In the genomic region with DNA sequence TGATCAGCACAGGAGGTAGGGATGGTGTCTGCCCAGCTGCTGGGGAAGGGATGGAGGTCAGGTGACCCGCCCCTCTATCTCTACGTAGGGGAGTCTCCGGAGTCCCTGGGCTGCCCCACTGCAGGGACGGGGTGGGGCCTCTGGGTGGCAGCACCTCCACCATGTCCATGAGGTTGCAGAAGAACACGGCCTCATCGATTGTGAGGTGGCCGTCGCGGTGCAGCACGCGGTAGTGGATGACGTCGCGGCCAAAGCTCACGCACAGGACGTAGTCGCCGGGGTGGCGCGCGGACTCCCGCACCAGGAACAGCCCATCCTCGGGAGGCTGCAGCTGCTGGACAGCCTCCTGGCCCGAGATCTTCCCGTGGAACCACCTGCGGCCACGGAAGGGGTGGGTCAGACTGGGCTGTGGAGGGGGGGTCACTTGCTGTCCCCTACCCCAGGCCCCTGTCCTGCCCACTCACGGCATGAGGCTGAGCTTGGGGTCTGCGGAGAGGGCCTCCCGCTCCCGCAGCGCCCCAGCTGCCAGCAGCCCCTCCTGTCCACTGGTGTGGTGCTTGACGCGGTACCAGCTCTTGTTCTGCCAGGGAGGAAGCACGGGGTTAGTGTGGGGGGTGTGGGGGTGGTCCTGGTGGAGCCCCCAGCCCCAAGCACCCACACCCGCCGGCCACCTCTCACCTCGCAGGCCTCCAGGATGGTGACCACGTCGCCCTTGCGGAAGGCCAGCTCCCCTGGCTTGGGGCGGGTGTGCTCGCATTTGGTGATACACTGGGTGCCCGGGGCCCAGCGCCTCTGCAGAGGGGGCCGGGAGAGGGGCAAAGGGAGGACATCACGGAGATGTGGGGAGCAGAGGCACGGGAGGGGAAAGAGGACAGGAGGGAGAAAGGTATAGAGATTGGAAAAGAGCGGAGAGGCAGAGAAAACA, we compare ENCODE assay signal across 8 cellular contexts. TPM values are rescaled to one million over a fixed set of nuclear protein-coding genes. Genes with fewer than 3 reads are reported as not detected.
DNase-seq lines count a peak whose midpoint lies in the region; ATAC-seq and TF ChIP-seq lines count a peak whose summit lies in the region.

No MANE protein-coding gene starts in this region.

- H3K4me3 ChIP-seq in A673 (ENCODE audit: low read depth, low read length, poor library complexity, severe bottlenecking) (no peak overlapping the region), LNCaP clone FGC (ENCODE audit: low read depth, low read length) (no peak overlapping the region), right lobe of liver (no peak overlapping the region), adrenal gland (no peak overlapping the region)

- peaks cover 10% of the 10 kb centered on the region for H3K36me3 Mint-ChIP-seq in activated T-cell treated with anti-CD3 and anti-CD28 coated beads, Interleukin-2, amount 50 U/mL, for 4 hours (ENCODE audit: insufficient read depth)

- H3K4me1 Mint-ChIP-seq in activated T-cell treated with anti-CD3 and anti-CD28 coated beads, Interleukin-2, amount 50 U/mL, for 4 hours (ENCODE audit: low read depth): peaks cover 7% of the 10 kb centered on the region

- BruUV-seq in A673 (replicated peaks; lab: Mats Ljungman, UMichigan): no TSS peak

- TF ChIP-seq POLR2A in right lobe of liver (IDR thresholded peaks at IDR 0.05) (no peak), adrenal gland (IDR thresholded peaks at IDR 0.05) (no peak)

- no peak for DNase-seq in A673 (ENCODE audit: low spot score)
- no peak for DNase-seq in LNCaP clone FGC (ENCODE audit: low read depth)
- DNase-seq in activated T-cell treated with anti-CD3 and anti-CD28 coated beads, Interleukin-2, amount 50 U/mL, for 4 hours: peak; percentile 43
- no peak for DNase-seq in right lobe of liver
- DNase-seq in Ammon's horn (ENCODE audit: low spot score): no peak
- no peak for DNase-seq in NK-92 (lab: John Stamatoyannopoulos, UW; ENCODE audit: unreplicated experiment)
- no peak for DNase-seq in adrenal gland

- peak overlapping the region; percentile 83 for H3K4me3 Mint-ChIP-seq in activated T-cell treated with anti-CD3 and anti-CD28 coated beads, Interleukin-2, amount 50 U/mL, for 4 hours

- ATAC-seq in activated T-cell treated with anti-CD3 and anti-CD28 coated beads, Interleukin-2, amount 50 U/mL, for 4 hours: peak; percentile 32 to 33
- ATAC-seq in right lobe of liver: peak; percentile 39 to 75 (median 53)
- no peak for ATAC-seq in GM21825 (IDR thresholded peaks at IDR 0.05; ENCODE audit: unreplicated experiment)

- H3K4me1 ChIP-seq in A673 (ENCODE audit: insufficient read depth, low read length, poor library complexity, severe bottlenecking) (no peaks in the 10 kb centered on the region), right lobe of liver (no peaks in the 10 kb centered on the region), adrenal gland (replicated peaks in 1 of 2) (no peaks in the 10 kb centered on the region)

- H3K27me3 Mint-ChIP-seq in activated T-cell treated with anti-CD3 and anti-CD28 coated beads, Interleukin-2, amount 50 U/mL, for 4 hours (ENCODE audit: low read depth): peaks cover 3% of the 10 kb centered on the region

- H3K9me3 ChIP-seq in A673 (ENCODE audit: low read depth, low read length, poor library complexity, severe bottlenecking) (peaks cover 15% of the 10 kb centered on the region), right lobe of liver (peaks cover 0 to 11% (median 0%) of the 10 kb centered on the region in 4 donors), adrenal gland (replicated peaks in 1 of 3) (peaks cover 0 to 17% (median 0%) of the 10 kb centered on the region in 3 donors)

- WGBS in right lobe of liver (ENCODE audit: insufficient coverage, low coverage, low lambda C conversion rate, missing lambda C conversion rate): 59% methylated on average over 12 of the region's 49 CpGs
- 58 to 77% (median 72%) methylated on average over 10 to 49 of the region's 49 CpGs for WGBS in adrenal gland, 4 donors

- POLR2A ChIA-PET in A673 (lab: Charles Lee; ENCODE audit: low non-redundant PET): interaction anchor here (0.7 kb wide), 1 partner anchor 117 kb away, joined by 8 read pairs; no protein-coding TSS in a partner anchor

- no peak overlapping the region for H3K27ac ChIP-seq in A673 (ENCODE audit: low read depth, low read length, poor library complexity, severe bottlenecking)
- no peak overlapping the region for H3K27ac ChIP-seq in right lobe of liver
- H3K27ac ChIP-seq in adrenal gland: no peak overlapping the region

- H3K27me3 ChIP-seq in A673 (replicated peaks; ENCODE audit: insufficient read depth, low read depth, low read length, poor library complexity) (no peaks in the 10 kb centered on the region), right lobe of liver (no peaks in the 10 kb centered on the region), adrenal gland (peaks cover 15% of the 10 kb centered on the region)

- H3K9me3 Mint-ChIP-seq in activated T-cell treated with anti-CD3 and anti-CD28 coated beads, Interleukin-2, amount 50 U/mL, for 4 hours: peaks cover 10% of the 10 kb centered on the region

- TF ChIP-seq CTCF in A673 (conservative IDR thresholded peaks at IDR 0.05; ENCODE audit: low read depth, low read length) (peak; percentile 48), LNCaP clone FGC (IDR thresholded peaks at IDR 0.05; ENCODE audit: control insufficient read depth, extremely low read depth, insufficient read depth) (peak; percentile 24; the same call in 1 of the 2 replicates), right lobe of liver (IDR thresholded peaks at IDR 0.05) (peak; percentile 15 to 40 (median 34)), adrenal gland (IDR thresholded peaks at IDR 0.05) (peak in 2 of 6 experiments; percentile 12 to 21)

- intact Hi-C loops in A673 (cut with micrococcal nuclease; ENCODE audit: unreplicated experiment) (no loop called here), right lobe of liver (cut with DNase I) (loop anchor here in 1 of 2 donors (10.0 kb wide), 1 partner anchor 431 kb away; no protein-coding TSS in a partner anchor), adrenal gland (cut with DNase I) (no loop called here)

- H3K36me3 ChIP-seq in A673 (ENCODE audit: insufficient read depth, low read length, poor library complexity, severe bottlenecking) (no peaks in the 10 kb centered on the region), right lobe of liver (no peaks in the 10 kb centered on the region), adrenal gland (replicated peaks in 1 of 2) (no peaks in the 10 kb centered on the region)

- CTCF ChIA-PET in A673 (lab: Charles Lee): no interaction called here

RNA-seq across cellular contexts. Expression of gene MATK, which starts 2.3 kb away (rescaled TPM):
- total RNA-seq in A673 (2021) (2.0 and 3.5 TPM in 2 replicates), right lobe of liver (1 to 10 TPM in 3 of 6 experiments, under 1 TPM in 3; 0.49 to 2.5 (median 0.90) TPM), adrenal gland (1 to 10 TPM in 5 of 8 donors, under 1 TPM in 3; 0.72 to 3.3 (median 1.4) TPM)
- total RNA-seq in activated T-cell treated with anti-CD3 and anti-CD28 coated beads, Interleukin-2, amount 50 U/mL, for 4 hours: 10 to 100 TPM; 43.1 to 87.6 (median 82.9) TPM
- 10 to 100 TPM in 1 of 3 donors, 1 to 10 TPM in 1, under 1 TPM in 1; 0.26 to 20.7 (median 3.5) TPM for polyA plus RNA-seq in adrenal gland

RNA-seq across cellular contexts. Expression of gene RAX2, which starts 11.9 kb away (rescaled TPM):
- total RNA-seq in A673 (2021) (not detected in 2 replicates), right lobe of liver (not detected), adrenal gland (not detected)
- total RNA-seq in activated T-cell treated with anti-CD3 and anti-CD28 coated beads, Interleukin-2, amount 50 U/mL, for 4 hours: not detected
- polyA plus RNA-seq in adrenal gland: not detected

RNA-seq across cellular contexts. Expression of gene MRPL54, which starts 21.4 kb away (rescaled TPM):
- total RNA-seq in A673 (2021) (47.2 and 51.3 TPM in 2 replicates), right lobe of liver (10 to 100 TPM; 52.5 to 81.2 (median 61.9) TPM), adrenal gland (100 to 1,000 TPM in 6 of 8 donors, 10 to 100 TPM in 2; 83.2 to 229 (median 107) TPM)
- 100 to 1,000 TPM in 2 of 3 donors, 10 to 100 TPM in 1; 95.8 to 132 (median 125) TPM for total RNA-seq in activated T-cell treated with anti-CD3 and anti-CD28 coated beads, Interleukin-2, amount 50 U/mL, for 4 hours
- 100 to 1,000 TPM in 1 of 3 donors, 10 to 100 TPM in 2; 60.2 to 172 (median 100.0) TPM for polyA plus RNA-seq in adrenal gland

RNA-seq across cellular contexts. Expression of gene APBA3, which starts 22.4 kb away (rescaled TPM):
- 30.0 and 32.6 TPM in 2 replicates for total RNA-seq in A673 (2021)
- 10 to 100 TPM; 44.6 to 48.5 (median 45.4) TPM for total RNA-seq in activated T-cell treated with anti-CD3 and anti-CD28 coated beads, Interleukin-2, amount 50 U/mL, for 4 hours
- total RNA-seq in right lobe of liver: 10 to 100 TPM; 10.1 to 24.1 (median 12.6) TPM
- total RNA-seq in adrenal gland: 10 to 100 TPM; 11.1 to 35.6 (median 23.3) TPM
- 10 to 100 TPM in 2 of 3 donors, 1 to 10 TPM in 1; 2.6 to 43.8 (median 24.0) TPM for polyA plus RNA-seq in adrenal gland
